ENCODE assay signal across 9 cellular contexts in genomic region chr2:217725409-217725808, GRCh38.
"Had no signal": no experiment of that assay in that cellular context is flagged by ENCODE, and none has a peak within 500 bp of the region (broad histone marks: within the 10 kb centered on the region; RNA-seq: fewer than 3 reads in every experiment).

No MANE protein-coding gene starts in this region.

- H3K9ac ChIP-seq: GM23248 had no signal

- FAIRE-seq: HTR-8/SVneo, K562 had no signal

- H3K36me3 ChIP-seq: HAP-1 had no signal

- DNase-seq: GM23248, GOT3, H7, HFFc6, IMR-90 had no signal

- ATAC-seq: HCT116, K562 had no signal

- H3K27ac Mint-ChIP-seq: HFFc6 had no signal

- H3K27ac ChIP-seq: GM23248 had no signal

- H3K4me1 ChIP-seq: HAP-1 had no signal

- H3K9me3 ChIP-seq: HAP-1 had no signal

- H3K9me3 Mint-ChIP-seq: HFFc6 had no signal

- H3K4me3 Mint-ChIP-seq: HFFc6 had no signal

- H3K4me3 ChIP-seq: GM23248, HAP-1, K562 had no signal

- H2AFZ ChIP-seq: GM23248 had no signal
